In genomic region chr18:56662902-56663301, GRCh38 we compare ENCODE assay signal across 29 cellular contexts.
"Had no signal": no experiment of that assay in that cellular context is flagged by ENCODE, and none has a peak within 500 bp of the region (broad histone marks: within the 10 kb centered on the region; RNA-seq: fewer than 3 reads in every experiment).

No MANE protein-coding gene starts in this region.

- H3K27me3 ChIP-seq: esophagus squamous epithelium, neutrophil, testis, upper lobe of left lung, vagina had no signal

- H3K4me3 ChIP-seq: esophagus squamous epithelium, lung, skin epidermis, testis, upper lobe of left lung, vagina had no signal

- DNase-seq: activated CD4-positive, alpha-beta memory T cell treated with anti-CD3 and anti-CD28 coated beads, Interleukin-2, amount 10 ng/mL, durations not matched to agents 7 days and 5 days; activated CD4-positive, alpha-beta T cell treated with anti-CD3 and anti-CD28 coated beads for 1 hour; activated CD4-positive, alpha-beta T cell treated with anti-CD3 and anti-CD28 coated beads, Interleukin-2, amount 10 ng/mL, durations not matched to agents 7 days and 5 days; activated CD8-positive, alpha-beta memory T cell treated with anti-CD3 and anti-CD28 coated beads, Interleukin-2, amount 50 U/mL, for 48 hours; activated gamma-delta T cell; activated naive CD8-positive, alpha-beta T cell treated with anti-CD3 and anti-CD28 coated beads, Interleukin-2, amount 50 U/mL, for 24 hours; activated T-cell treated with anti-CD3 and anti-CD28 coated beads, Interleukin-2, amount 50 U/mL, for 24 hours; amygdala; dermis blood vessel endothelial cell; effector CD4-positive, alpha-beta T cell; esophagus squamous epithelium; foreskin melanocyte; hippocampal formation; mesendoderm; nephron progenitor cell; stimulated activated CD4-positive, alpha-beta T cell treated with anti-CD3 and anti-CD28 coated beads, Interleukin-12 subunit alpha, Interleukin-12 subunit beta, amount 100 ng/mL, for 4 hours; stimulated activated CD4-positive, alpha-beta T cell treated with anti-CD3 and anti-CD28 coated beads, Interleukin-4, amount 100 ng/mL, for 1 hour; stimulated activated naive CD8-positive, alpha-beta T cell treated with anti-CD3 and anti-CD28 coated beads, Interleukin-15, Interleukin-2, amounts not matched to agents 100 U/mL and 50 U/mL, for 24 hours; T-helper 17 cell; T1000; testis; upper lobe of left lung had no signal

- H3K27ac ChIP-seq: esophagus squamous epithelium, neutrophil, skin epidermis, testis, upper lobe of left lung, vagina had no signal

- H3K36me3 ChIP-seq: esophagus squamous epithelium, neutrophil, upper lobe of left lung, vagina had no signal

- ATAC-seq: activated naive CD8-positive, alpha-beta T cell treated with anti-CD3 and anti-CD28 coated beads, Interleukin-2, amount 50 U/mL, for 24 hours; left lobe of liver; sciatic nerve; stimulated activated naive CD8-positive, alpha-beta T cell treated with anti-CD3 and anti-CD28 coated beads, Interleukin-15, Interleukin-2, amounts not matched to agents 100 U/mL and 50 U/mL, for 24 hours; T-helper 17 cell; WTC11 had no signal

- H3K4me1 ChIP-seq: esophagus squamous epithelium, testis, upper lobe of left lung had no signal

- H3K9me3 ChIP-seq: esophagus squamous epithelium, neutrophil, testis, upper lobe of left lung, vagina had no signal
